ENCODE assay signal across 30 cellular contexts in the genomic region with DNA sequence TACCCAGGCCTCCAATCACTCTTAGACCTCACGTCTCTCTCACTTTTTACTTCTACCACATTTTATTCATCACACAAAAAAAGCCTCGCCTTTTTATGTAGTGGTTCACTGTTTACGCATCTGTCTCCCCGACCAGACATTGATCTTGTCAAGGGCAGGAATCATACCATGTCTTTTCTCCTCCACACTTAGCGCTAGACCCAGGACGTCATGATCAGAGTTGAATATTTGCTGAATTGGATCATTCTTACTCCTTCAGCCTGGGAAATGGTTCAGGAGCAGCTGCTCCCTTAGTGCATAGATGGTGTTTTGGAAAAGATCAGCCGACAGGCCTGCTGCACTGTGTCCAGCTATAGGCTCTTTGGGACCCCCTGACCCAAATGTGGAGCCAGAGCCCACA.
DNase-seq lines count a peak whose midpoint lies in the region; ATAC-seq, FAIRE-seq and TF ChIP-seq lines count a peak whose summit lies in the region.
"Had no signal": no experiment of that assay in that cellular context is flagged by ENCODE, and none has a peak within 500 bp of the region (broad histone marks: within the 10 kb centered on the region; RNA-seq: fewer than 3 reads in every experiment).

No MANE protein-coding gene starts in this region.

- H3K27ac ChIP-seq in IMR-90 (ENCODE audit: insufficient read depth, low read length) (no peak overlapping the region), uterus (peak overlapping the region; percentile 21 to 60)
- H3K27ac ChIP-seq: BLaER1 treated with 17β-estradiol and CSF1 and Interleukin-3, amounts not matched to agents 10 nM and 100 nM; HL-60; PC-9; SJCRH30 had no signal

- H3K36me3 Mint-ChIP-seq in HFFc6 (ENCODE audit: low read depth) (no peaks in the 10 kb centered on the region), Caco-2 (ENCODE audit: insufficient read depth, unreplicated experiment) (no peaks in the 10 kb centered on the region)

- H2BK20ac ChIP-seq in IMR-90 (ENCODE audit: low read depth, low read length): no peak overlapping the region

- H3K4me3 ChIP-seq in IMR-90 (ENCODE audit: insufficient read depth, low read depth, low read length) (no peak overlapping the region), uterus (no peak overlapping the region), Caco-2 (ENCODE audit: low read depth, low read length) (no peak overlapping the region)
- H3K4me3 ChIP-seq: BLaER1 treated with 17β-estradiol and CSF1 and Interleukin-3, amounts not matched to agents 10 nM and 100 nM; GM12878; PC-9; SJCRH30 had no signal

- H4K5ac ChIP-seq in IMR-90 (ENCODE audit: low read depth, low read length): no peak overlapping the region

- FAIRE-seq in endometrium (lab: Jason Lieb, UNC): peak; percentile 23
- FAIRE-seq in frontal cortex (lab: Jason Lieb, UNC): no peak
- FAIRE-seq: A204.1, GM12878 had no signal

- H3K18ac ChIP-seq in IMR-90 (ENCODE audit: low read depth, low read length): no peak overlapping the region

- no peak overlapping the region for H3K56ac ChIP-seq in IMR-90 (ENCODE audit: extremely low read depth, insufficient read depth, low read length)

- H3K9me3 Mint-ChIP-seq in HFFc6 (no peaks in the 10 kb centered on the region), Caco-2 (ENCODE audit: unreplicated experiment) (no peaks in the 10 kb centered on the region)
- H3K9me3 Mint-ChIP-seq: CD4-positive, alpha-beta T cell had no signal

- no peaks in the 10 kb centered on the region for H3K36me3 ChIP-seq in IMR-90 (ENCODE audit: control insufficient read depth, insufficient read depth, low read length)
- H3K36me3 ChIP-seq in uterus: no peaks in the 10 kb centered on the region
- no peaks in the 10 kb centered on the region for H3K36me3 ChIP-seq in Caco-2 (ENCODE audit: control insufficient read depth, insufficient read depth, low read length)
- H3K36me3 ChIP-seq: BLaER1 treated with 17β-estradiol and CSF1 and Interleukin-3, amounts not matched to agents 10 nM and 100 nM; SJCRH30 had no signal

- no peak for TF ChIP-seq RAD21 in IMR-90 (IDR thresholded peaks at IDR 0.05; ENCODE audit: low read length)

- H3K27ac Mint-ChIP-seq in HFFc6: no peak overlapping the region
- H3K27ac Mint-ChIP-seq in Caco-2 (ENCODE audit: unreplicated experiment): no peak overlapping the region
- H3K27ac Mint-ChIP-seq: CD4-positive, alpha-beta T cell had no signal

- no peaks in the 10 kb centered on the region for H3K79me1 ChIP-seq in IMR-90 (ENCODE audit: low read depth in 1 of 2, low read length in 2 of 2)

- no peak overlapping the region for H2BK15ac ChIP-seq in IMR-90 (ENCODE audit: low read depth, low read length)

- H3K9me3 ChIP-seq in IMR-90 (ENCODE audit: control insufficient read depth, insufficient read depth, low read length) (no peaks in the 10 kb centered on the region), uterus (no peaks in the 10 kb centered on the region), Caco-2 (no peaks in the 10 kb centered on the region)
- H3K9me3 ChIP-seq: SJCRH30 had no signal

- H2BK120ac ChIP-seq in IMR-90 (ENCODE audit: low read depth, low read length): peak overlapping the region; percentile 3; the same call in 1 of the 2 replicates

- H3K4me1 ChIP-seq in IMR-90 (ENCODE audit: control insufficient read depth, insufficient read depth, low read length): peaks cover 5% of the 10 kb centered on the region
- no peaks in the 10 kb centered on the region for H3K4me1 ChIP-seq in uterus
- no peaks in the 10 kb centered on the region for H3K4me1 ChIP-seq in Caco-2
- H3K4me1 ChIP-seq: SJCRH30 had no signal

- H4K8ac ChIP-seq in IMR-90 (ENCODE audit: low read depth in 2 of 2, low read length in 2 of 2): no peak overlapping the region

- 0 out of 2 replicates have a peak overlapping the region, but pooled peaks have one; percentile 40 for H3K4ac ChIP-seq in IMR-90 (ENCODE audit: low read depth, low read length)

- peaks cover 3% of the 10 kb centered on the region; the same call in 1 of the 2 replicates for H3K9me1 ChIP-seq in IMR-90 (ENCODE audit: insufficient read depth, low read length)

- POLR2A ChIA-PET in IMR-90 (lab: Charles Lee; ENCODE audit: unreplicated experiment) (no interaction called here), Caco-2 (lab: Charles Lee) (no interaction called here)

- peaks cover 3% of the 10 kb centered on the region for H3K27me3 ChIP-seq in IMR-90 (ENCODE audit: control insufficient read depth, insufficient read depth, low read length)
- no peaks in the 10 kb centered on the region for H3K27me3 ChIP-seq in uterus
- H3K27me3 ChIP-seq in Caco-2 (replicated peaks; ENCODE audit: control insufficient read depth, insufficient read depth, low read length): no peaks in the 10 kb centered on the region; the same call in 1 of the 2 replicates
- H3K27me3 ChIP-seq: BLaER1 treated with 17β-estradiol and CSF1 and Interleukin-3, amounts not matched to agents 10 nM and 100 nM; SJCRH30 had no signal

- H2AK5ac ChIP-seq in IMR-90 (ENCODE audit: low read depth, low read length): no peak overlapping the region

- peak overlapping the region; percentile 62 for H2AK9ac ChIP-seq in IMR-90 (replicated peaks; ENCODE audit: low read depth, low read length, poor library complexity)

- 0 out of 2 replicates have a peak overlapping the region, but pooled peaks have one; percentile 21 for H3K14ac ChIP-seq in IMR-90 (replicated peaks; ENCODE audit: low read depth, low read length)

- intact Hi-C loops in IMR-90 (cut with micrococcal nuclease) (no loop called here), uterus (cut with DNase I; ENCODE audit: low total_unique reads) (no loop called here), Caco-2 (cut with micrococcal nuclease; ENCODE audit: unreplicated experiment) (no loop called here)

- H3K4me3 Mint-ChIP-seq in HFFc6 (no peak overlapping the region), Caco-2 (ENCODE audit: unreplicated experiment) (no peak overlapping the region)
- H3K4me3 Mint-ChIP-seq: CD4-positive, alpha-beta T cell had no signal

- no peak overlapping the region for H2BK5ac ChIP-seq in IMR-90 (ENCODE audit: low read depth, low read length, poor library complexity, severe bottlenecking)

- TF ChIP-seq CTCF in IMR-90 (conservative IDR thresholded peaks at IDR 0.05; ENCODE audit: low read depth, low read length) (no peak), uterus (IDR thresholded peaks at IDR 0.05) (no peak), HFFc6 (IDR thresholded peaks at IDR 0.05) (no peak), Caco-2 (IDR thresholded peaks at IDR 0.05; ENCODE audit: insufficient read depth in 1 of 2, low read depth in 1 of 2, low read length in 1 of 2, severe bottlenecking in 1 of 2, unreplicated experiment in 1 of 2) (no peak)

- peak; percentile 57 for DNase-seq in IMR-90
- DNase-seq in hepatic stellate cell (ENCODE audit: low spot score): peak; percentile 47
- peak in 1 of 2 donors; percentile 29 for DNase-seq in uterus
- no peak for DNase-seq in HFFc6
- no peak for DNase-seq in frontal cortex (ENCODE audit: low spot score in 2 of 2)
- DNase-seq in Caco-2: no peak
- no peak for DNase-seq in ecto neural progenitor cell (ENCODE audit: low spot score)
- DNase-seq: AML-193; CD4-positive, alpha-beta T cell; DMS53; GDM1; GOT3; HCEC 1CT; Karpas-422; MV-4-11; NCI-H1105; NCI-H1436 treated with DMSO at 0.1 percent for 48 hours; NCI-H187 treated with DMSO at 0.1 percent for 48 hours; NCI-H446; NCI-H524 treated with DMSO at 0.1 percent for 48 hours; NCI-H82; PC-9; SJCRH30 had no signal

- no peak overlapping the region for H3K9ac ChIP-seq in IMR-90 (ENCODE audit: low read depth, low read length)
- H3K9ac ChIP-seq: BLaER1 treated with 17β-estradiol and CSF1 and Interleukin-3, amounts not matched to agents 10 nM and 100 nM had no signal

- no peak overlapping the region for H3K4me2 ChIP-seq in IMR-90 (ENCODE audit: low read depth, low read length)
- H3K4me2 ChIP-seq: BLaER1 treated with 17β-estradiol and CSF1 and Interleukin-3, amounts not matched to agents 10 nM and 100 nM; PC-9 had no signal

- H3K4me1 Mint-ChIP-seq in HFFc6 (ENCODE audit: low read depth) (peaks cover 42% of the 10 kb centered on the region), Caco-2 (ENCODE audit: low read depth, unreplicated experiment) (no peaks in the 10 kb centered on the region)

- no peak overlapping the region for H2AFZ ChIP-seq in IMR-90 (replicated peaks; ENCODE audit: low read length, poor library complexity)
- H2AFZ ChIP-seq: PC-9 had no signal

- no peak overlapping the region for H3K23ac ChIP-seq in IMR-90 (ENCODE audit: low read depth, low read length)

- ATAC-seq in IMR-90 (ENCODE audit: low read depth): 0 out of 2 replicates have a peak, but pooled peaks have one; percentile 17
- ATAC-seq: GM12878, Right ventricle myocardium inferior, SK-N-SH treated with all-trans-retinoic acid at 6 μM for 48 hours had no signal

- no peaks in the 10 kb centered on the region for H4K20me1 ChIP-seq in IMR-90 (ENCODE audit: insufficient read depth, low read length)
- H4K20me1 ChIP-seq: BLaER1 treated with 17β-estradiol and CSF1 and Interleukin-3, amounts not matched to agents 10 nM and 100 nM had no signal

- BruUV-seq in IMR-90 (replicated peaks; lab: Mats Ljungman, UMichigan) (no TSS peak), Caco-2 (replicated peaks; lab: Mats Ljungman, UMichigan) (no TSS peak)

- no peak overlapping the region for H4K91ac ChIP-seq in IMR-90 (ENCODE audit: insufficient read depth, low read depth, low read length)

- in situ Hi-C loops in IMR-90 (cut with MboI; ENCODE audit: low sequenced_read_pairs): no loop called here

- 100% methylated on average over 1 of the region's 7 CpGs; no CpG with 5 or more reads in 1 of the 2 experiments for WGBS in IMR-90 (ENCODE audit: extremely low coverage in 2 of 2, insufficient read length in 1 of 2), 2 experiments

- dilution Hi-C loops in IMR-90 (cut with HindIII; ENCODE audit: low sequenced_read_pairs, unreplicated experiment): no loop called here

- TF ChIP-seq POLR2A in IMR-90 (IDR thresholded peaks at IDR 0.05; ENCODE audit: low read depth, low read length) (no peak), uterus (IDR thresholded peaks at IDR 0.05) (no peak)

- CTCF ChIA-PET in IMR-90 (lab: Yijun Ruan, JAX) (no interaction called here), Caco-2 (lab: Charles Lee) (no interaction called here)

- H3K27me3 Mint-ChIP-seq in HFFc6 (ENCODE audit: insufficient read depth): no peaks in the 10 kb centered on the region; the same call in 1 of the 2 replicates
- H3K27me3 Mint-ChIP-seq in Caco-2 (ENCODE audit: insufficient read depth, unreplicated experiment): peaks cover 12% of the 10 kb centered on the region

TF ChIP-seq in IMR-90, 13 proteins besides CTCF, POLR2A, EP300 and RAD21:
- TF ChIP-seq FOS (IDR thresholded peaks at IDR 0.05; ENCODE audit: low read depth, low read length) (no peak), RCOR1 (IDR thresholded peaks at IDR 0.05; ENCODE audit: insufficient replicate concordance, low read length) (no peak), CEBPB (IDR thresholded peaks at IDR 0.05; ENCODE audit: low read depth, low read length) (no peak)

Comparison
In these comparisons a context has a peak if more than half of its experiments do, and no peak if none do; other contexts are left out.
1. DNase-seq: peak in IMR-90 (single experiment) and hepatic stellate cell (single experiment); none in HFFc6 (single experiment), frontal cortex (0 of 2), Caco-2 (0 of 2) and ecto neural progenitor cell (single experiment).